Comparison of ENCODE assay signal across 18 cellular contexts in genomic region chr1:215479567-215479966, GRCh38.
"Had no signal": no experiment of that assay in that cellular context is flagged by ENCODE, and none has a peak within 500 bp of the region (broad histone marks: within the 10 kb centered on the region; RNA-seq: fewer than 3 reads in every experiment).

No MANE protein-coding gene starts in this region.

- DNase-seq: activated CD4-positive, alpha-beta T cell treated with anti-CD3 and anti-CD28 coated beads for 48 hours; activated CD4-positive, CD25-positive, alpha-beta regulatory T cell; activated CD8-positive, alpha-beta T cell treated with anti-CD3 and anti-CD28 coated beads, Interleukin-2, amount 10 ng/mL, durations not matched to agents 7 days and 5 days; activated naive CD4-positive, alpha-beta T cell treated with Interleukin-2 at 50 U/mL for 16 hours; activated naive CD8-positive, alpha-beta T cell treated with anti-CD3 and anti-CD28 coated beads, Interleukin-2, amount 10 ng/mL, durations not matched to agents 7 days and 5 days; activated T-cell treated with anti-CD3 and anti-CD28 coated beads, Interleukin-2, amount 50 U/mL, for 24 hours; amygdala; caudate nucleus; left cardiac atrium; mesendoderm; naive thymus-derived CD4-positive, alpha-beta T cell; ovary; right lobe of liver; small intestine; stimulated activated CD4-positive, alpha-beta T cell treated with anti-CD3 and anti-CD28 coated beads, Interleukin-4, amount 100 ng/mL, for 24 hours; stomach; upper lobe of left lung had no signal

- ATAC-seq: activated CD8-positive, alpha-beta T cell treated with anti-CD3 and anti-CD28 coated beads, Interleukin-2, amount 10 ng/mL, durations not matched to agents 7 days and 5 days; left cardiac atrium; naive thymus-derived CD4-positive, alpha-beta T cell; right lobe of liver; stimulated activated effector memory CD8-positive, alpha-beta T cell treated with anti-CD3 and anti-CD28 coated beads, Interleukin-12 subunit alpha, Interleukin-12 subunit beta, amount 100 ng/mL, for 72 hours had no signal
